Comparison of ENCODE assay signal across 15 cellular contexts in the genomic region with DNA sequence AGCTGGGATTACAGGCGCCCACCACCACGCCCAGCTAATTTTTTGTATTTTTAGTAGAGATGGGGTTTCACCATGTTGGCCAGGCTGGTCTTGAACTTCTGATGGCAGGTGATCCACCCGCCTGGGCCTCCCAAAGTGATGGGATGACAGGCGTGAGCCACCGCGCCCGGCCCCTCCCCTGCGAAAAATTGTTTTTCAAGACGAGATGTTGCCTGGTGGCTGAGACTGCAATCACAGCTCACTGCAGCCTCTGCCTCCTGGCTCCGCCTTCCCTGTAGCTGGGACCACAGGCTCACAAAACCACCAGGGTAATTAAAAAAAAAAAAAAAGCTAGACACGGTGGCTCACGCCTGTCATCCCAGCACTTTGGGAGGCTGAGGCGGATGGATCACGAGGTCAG. TPM values are rescaled to one million over a fixed set of nuclear protein-coding genes. Genes with fewer than 3 reads are reported as not detected.
"Had no signal": no experiment of that assay in that cellular context is flagged by ENCODE, and none has a peak within 500 bp of the region (broad histone marks: within the 10 kb centered on the region; RNA-seq: fewer than 3 reads in every experiment).

No MANE protein-coding gene starts in this region.

RNA-seq across cellular contexts. Expression of gene PRSS57, which starts 4.6 kb away (rescaled TPM):
- total RNA-seq: activated CD4-positive, alpha-beta T cell treated with anti-CD3 and anti-CD28 coated beads for 36 hours; activated naive CD4-positive, alpha-beta T cell treated with anti-CD3 and anti-CD28 coated beads, Interleukin-2, amount 50 U/mL, for 72 hours; breast epithelium; foreskin keratinocyte; heart left ventricle; left lung; lower lobe of right lung; osteocyte; posterior vena cava; suprapubic skin; upper lobe of right lung had no signal

RNA-seq across cellular contexts. Expression of gene PALM, which starts 8.9 kb away (rescaled TPM):
- total RNA-seq: mononuclear cell had no signal

RNA-seq across cellular contexts. Expression of gene MISP, which starts 51.0 kb away (rescaled TPM):
- total RNA-seq: activated T-cell treated with anti-CD3 and anti-CD28 coated beads, Interleukin-2, amount 50 U/mL, for 72 hours; mononuclear cell; natural killer cell; spleen had no signal
